25 cellular contexts compared by ENCODE assay signal in the genomic region with DNA sequence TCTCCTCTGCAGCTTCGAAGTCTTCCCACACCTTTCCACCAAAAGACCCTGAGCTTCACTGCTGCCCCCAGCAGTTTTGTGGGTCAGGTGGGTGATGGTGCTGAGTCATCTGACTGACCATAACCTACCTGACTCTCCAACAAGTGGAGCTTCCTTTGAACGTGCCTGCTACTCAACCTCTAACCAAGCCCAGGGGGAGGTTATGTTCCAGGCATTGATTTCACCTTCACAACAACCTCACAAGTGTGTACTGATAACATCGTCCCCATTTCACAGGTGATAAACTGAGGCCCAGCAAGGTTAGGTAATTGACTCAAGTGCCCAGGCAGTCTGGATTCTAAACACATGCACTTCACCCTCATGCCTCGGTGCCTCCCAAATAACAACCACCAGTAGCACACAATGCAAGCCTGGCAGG.
DNase-seq lines count a peak whose midpoint lies in the region; ATAC-seq, FAIRE-seq and TF ChIP-seq lines count a peak whose summit lies in the region.
"Had no signal": no experiment of that assay in that cellular context is flagged by ENCODE, and none has a peak within 500 bp of the region (broad histone marks: within the 10 kb centered on the region; RNA-seq: fewer than 3 reads in every experiment).

No MANE protein-coding gene starts in this region.

- H3K9me2 ChIP-seq in PC-9 (ENCODE audit: insufficient read depth), result no peaks in the 10 kb centered on the region

- TF ChIP-seq CTCF in C4-2B (conservative IDR thresholded peaks at IDR 0.05), result no peak
- TF ChIP-seq CTCF in PC-9 (conservative IDR thresholded peaks at IDR 0.05), result no peak
- no peak for TF ChIP-seq CTCF in K562 (IDR thresholded peaks at IDR 0.05 in 2 of 3, conservative IDR thresholded peaks at IDR 0.05 in 1 of 3; ENCODE audit: insufficient read depth in 2 of 3, low read depth in 1 of 3, low read length in 3 of 3)
- no peak for TF ChIP-seq CTCF in progenitor cell of endocrine pancreas (IDR thresholded peaks at IDR 0.05; ENCODE audit: unreplicated experiment)
- TF ChIP-seq CTCF in gastroesophageal sphincter (IDR thresholded peaks at IDR 0.05), result no peak

- TF ChIP-seq RAD21 in K562 (CRISPR knock-in tag; conservative IDR thresholded peaks at IDR 0.05 in 1 of 2, IDR thresholded peaks at IDR 0.05 in 1 of 2), result no peak

- no peak for FAIRE-seq in K562 (lab: Jason Lieb, UNC)
- FAIRE-seq: A549, GM12891, GM19239 had no signal

- DNase-seq in PC-9 (peak in 1 of 2 experiments; percentile 61), K562 (ENCODE audit: extremely low read depth in 1 of 4, low spot score in 3 of 4) (no peak), progenitor cell of endocrine pancreas (ENCODE audit: low spot score, unreplicated experiment) (no peak)
- no peak for DNase-seq in activated effector memory CD4-positive, alpha-beta T cell treated with anti-CD3 and anti-CD28 coated beads, Interleukin-2, amount 50 U/mL, for 16 hours
- DNase-seq: AML-193; CD4-positive, alpha-beta memory T cell; COR-L47; GF-D8; HCEC 1CT; MM.1S; NCI-H1694; NCI-H2029 treated with DMSO at 0.1 percent for 48 hours; NCI-H2227 treated with DMSO at 0.1 percent for 48 hours; NCI-H526 treated with DMSO at 0.1 percent for 48 hours; RPMI8226; SIG-M5 had no signal

- H3K79me2 ChIP-seq in PC-9 (ENCODE audit: low read depth) (peaks cover 40% of the 10 kb centered on the region), K562 (ENCODE audit: control insufficient read depth, insufficient read depth, low read length) (no peaks in the 10 kb centered on the region)

- no peak overlapping the region for H2AFZ ChIP-seq in PC-9
- H2AFZ ChIP-seq in K562 (ENCODE audit: low read depth, low read length), result no peak overlapping the region

- no peak overlapping the region for H3K9ac ChIP-seq in K562 (ENCODE audit: insufficient read depth in 1 of 2, low read depth in 2 of 2, low read length in 2 of 2)
- H3K9ac ChIP-seq: BLaER1 treated with 17β-estradiol and CSF1 and Interleukin-3, amounts not matched to agents 10 nM and 100 nM; KMS-11 had no signal

- 56% methylated on average over 4 of the region's 4 CpGs for WGBS in K562 (ENCODE audit: insufficient coverage, low coverage, missing lambda C conversion rate)
- WGBS in gastroesophageal sphincter (ENCODE audit: low coverage in 1 of 2), 2 donors, result 90 to 92% methylated on average over 2 to 4 of the region's 4 CpGs

- ATAC-seq in K562 (no peak), gastroesophageal sphincter (no peak), GM21825 (IDR thresholded peaks at IDR 0.05; ENCODE audit: unreplicated experiment) (no peak)

- H4K20me1 ChIP-seq in PC-9 (ENCODE audit: insufficient read depth) (no peaks in the 10 kb centered on the region), K562 (replicated peaks; ENCODE audit: control insufficient read depth, insufficient read depth, low read length) (peaks cover 14% of the 10 kb centered on the region)

- peaks cover 62% of the 10 kb centered on the region for H3K4me1 ChIP-seq in PC-9 (replicated peaks; ENCODE audit: insufficient read depth)
- H3K4me1 ChIP-seq in K562 (replicated peaks in 1 of 2; ENCODE audit: control insufficient read depth in 2 of 2, insufficient read depth in 2 of 2, low read length in 2 of 2), result peaks cover 0 to 3% of the 10 kb centered on the region in 2 experiments; a peak in 2 of 5 replicates
- peaks cover 0 to 40% (median 8%) of the 10 kb centered on the region in 3 donors for H3K4me1 ChIP-seq in gastroesophageal sphincter
- H3K4me1 ChIP-seq: BLaER1 treated with 17β-estradiol and CSF1 and Interleukin-3, amounts not matched to agents 10 nM and 100 nM had no signal

- peaks cover 47% of the 10 kb centered on the region for H3F3A ChIP-seq in PC-9 (ENCODE audit: insufficient read depth, low read depth)

- in situ Hi-C loops in K562 (cut with MboI), result loop anchor here (5.0 kb wide), 1 partner anchor 112 kb away; no protein-coding TSS in a partner anchor

- TF ChIP-seq POLR2A in K562 (conservative IDR thresholded peaks at IDR 0.05) (no peak), gastroesophageal sphincter (IDR thresholded peaks at IDR 0.05) (no peak)

- no peaks in the 10 kb centered on the region for H3K36me3 ChIP-seq in PC-9 (ENCODE audit: low read depth)
- H3K36me3 ChIP-seq in K562 (ENCODE audit: control insufficient read depth, insufficient read depth, low read length), result peaks cover 22% of the 10 kb centered on the region; the same call in 2 of the 3 replicates
- peaks cover 0 to 25% of the 10 kb centered on the region in 2 donors for H3K36me3 ChIP-seq in gastroesophageal sphincter

- intact Hi-C loops in PC-9 (cut with micrococcal nuclease; ENCODE audit: unreplicated experiment) (no loop called here), K562 (cut with micrococcal nuclease) (no loop called here)

- H3K27me3 ChIP-seq in PC-9 (ENCODE audit: insufficient read depth, low read depth), result no peaks in the 10 kb centered on the region
- no peaks in the 10 kb centered on the region for H3K27me3 ChIP-seq in K562 (ENCODE audit: control insufficient read depth in 2 of 2, insufficient read depth in 2 of 2, low read length in 2 of 2)
- H3K27me3 ChIP-seq in gastroesophageal sphincter, result no peaks in the 10 kb centered on the region
- H3K27me3 ChIP-seq: BLaER1 treated with 17β-estradiol and CSF1 and Interleukin-3, amounts not matched to agents 10 nM and 100 nM had no signal

- H3K27me3 Mint-ChIP-seq in progenitor cell of endocrine pancreas, result no peaks in the 10 kb centered on the region
- H3K27me3 Mint-ChIP-seq: CD4-positive, alpha-beta memory T cell had no signal

- peak overlapping the region; percentile 86 for H3K27ac Mint-ChIP-seq in progenitor cell of endocrine pancreas

- CTCF ChIA-PET in PC-9 (lab: Charles Lee), result no interaction called here
- CTCF ChIA-PET in K562 (lab: Yijun Ruan, JAX; ENCODE audit: low intra/inter-chr PET ratio), result no interaction called here

- H3K4me2 ChIP-seq in PC-9 (peak overlapping the region; percentile 53), K562 (ENCODE audit: insufficient read depth, low read length) (no peak overlapping the region)
- H3K4me2 ChIP-seq: A549; BLaER1 treated with 17β-estradiol and CSF1 and Interleukin-3, amounts not matched to agents 10 nM and 100 nM; KMS-11 had no signal

- no peak overlapping the region for H3K4me3 ChIP-seq in PC-9
- no peak overlapping the region for H3K4me3 ChIP-seq in K562
- H3K4me3 ChIP-seq in gastroesophageal sphincter, result no peak overlapping the region
- H3K4me3 ChIP-seq: A549; BLaER1 treated with 17β-estradiol and CSF1 and Interleukin-3, amounts not matched to agents 10 nM and 100 nM; SK-N-MC had no signal

- no TSS peak for BruUV-seq in PC-9 (replicated peaks; lab: Mats Ljungman, UMichigan)
- BruUV-seq in K562 (replicated peaks; lab: Mats Ljungman, UMichigan), result no TSS peak

- H3K36me3 Mint-ChIP-seq in progenitor cell of endocrine pancreas (ENCODE audit: insufficient read depth), result peaks cover 11% of the 10 kb centered on the region
- H3K36me3 Mint-ChIP-seq: CD4-positive, alpha-beta memory T cell had no signal

- POLR2A ChIA-PET in PC-9 (lab: Charles Lee; ENCODE audit: unreplicated experiment), result no interaction called here
- POLR2A ChIA-PET in K562 (lab: Yijun Ruan, JAX), result interaction anchor here (0.6 to 1.7 kb wide), 3 partner anchors 10 to 1221 kb away, joined by 3 to 8 read pairs (median 4); no protein-coding TSS in a partner anchor

- H3K4me1 Mint-ChIP-seq in progenitor cell of endocrine pancreas (ENCODE audit: low read depth), result peaks cover 40% of the 10 kb centered on the region
- H3K4me1 Mint-ChIP-seq: CD4-positive, alpha-beta memory T cell had no signal

- TF ChIP-seq EP300 in K562 (IDR thresholded peaks at IDR 0.05; ENCODE audit: low read length) (no peak), gastroesophageal sphincter (IDR thresholded peaks at IDR 0.05) (no peak)

- H3K4me3 Mint-ChIP-seq in progenitor cell of endocrine pancreas (ENCODE audit: low read depth), result no peak overlapping the region
- H3K4me3 Mint-ChIP-seq: CD4-positive, alpha-beta memory T cell had no signal

- H3K27ac ChIP-seq in C4-2B (peak overlapping the region; percentile 37), PC-9 (peak overlapping the region; percentile 77), K562 (ENCODE audit: extremely low read depth, low read depth, low read length) (no peak overlapping the region), gastroesophageal sphincter (peak overlapping the region in 1 of 4 donors; percentile 49)
- H3K27ac ChIP-seq: BLaER1 treated with 17β-estradiol and CSF1 and Interleukin-3, amounts not matched to agents 10 nM and 100 nM; KMS-11; SK-N-MC had no signal

- H3K9me3 ChIP-seq in PC-9 (ENCODE audit: insufficient read depth, low read depth) (no peaks in the 10 kb centered on the region), K562 (replicated peaks; ENCODE audit: control insufficient read depth, insufficient read depth, low read depth, low read length) (no peaks in the 10 kb centered on the region), gastroesophageal sphincter (no peaks in the 10 kb centered on the region)
- H3K9me3 ChIP-seq: A549; BLaER1 treated with 17β-estradiol and CSF1 and Interleukin-3, amounts not matched to agents 10 nM and 100 nM had no signal

- peaks cover 9% of the 10 kb centered on the region for H3K9me1 ChIP-seq in K562 (ENCODE audit: control insufficient read depth, insufficient read depth, low read length)

- no peaks in the 10 kb centered on the region for H3K9me3 Mint-ChIP-seq in progenitor cell of endocrine pancreas (ENCODE audit: low read depth)
- H3K9me3 Mint-ChIP-seq: CD4-positive, alpha-beta memory T cell had no signal

TF ChIP-seq in K562, 482 proteins besides CTCF, POLR2A, EP300 and RAD21 (continues in another document):
- TF ChIP-seq, protein P1, sequence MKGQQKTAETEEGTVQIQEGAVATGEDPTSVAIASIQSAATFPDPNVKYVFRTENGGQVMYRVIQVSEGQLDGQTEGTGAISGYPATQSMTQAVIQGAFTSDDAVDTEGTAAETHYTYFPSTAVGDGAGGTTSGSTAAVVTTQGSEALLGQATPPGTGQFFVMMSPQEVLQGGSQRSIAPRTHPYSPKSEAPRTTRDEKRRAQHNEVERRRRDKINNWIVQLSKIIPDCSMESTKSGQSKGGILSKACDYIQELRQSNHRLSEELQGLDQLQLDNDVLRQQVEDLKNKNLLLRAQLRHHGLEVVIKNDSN (CRISPR knock-in tag; IDR thresholded peaks at IDR 0.05), result peak; percentile 29; the same call in 1 of the 2 replicates
- TF ChIP-seq HDAC2 (IDR thresholded peaks at IDR 0.05) (peak; percentile 38; the same call in 1 of the 2 replicates), KDM1A (IDR thresholded peaks at IDR 0.05) (peak; percentile 52 to 68; a peak in 2 of 4 replicates), CBX1 (IDR thresholded peaks at IDR 0.05; ENCODE audit: low read depth) (peak; percentile 74; the same call in 1 of the 2 replicates), TEAD4 (IDR thresholded peaks at IDR 0.05; ENCODE audit: low read length) (no peak), TEAD4 (CRISPR knock-in tag; IDR thresholded peaks at IDR 0.05; ENCODE audit: borderline replicate concordance) (peak; percentile 55; the same call in 1 of the 2 replicates), SMARCA5 (IDR thresholded peaks at IDR 0.05) (0 out of 2 replicates have a peak, but pooled peaks have one; percentile 15), TAF7 (tag; IDR thresholded peaks at IDR 0.05) (no peak), FOXA3 (CRISPR knock-in tag; conservative IDR thresholded peaks at IDR 0.05 in 1 of 2, IDR thresholded peaks at IDR 0.05 in 1 of 2) (no peak), MAFG (tag; conservative IDR thresholded peaks at IDR 0.05) (0 out of 2 replicates have a peak, but pooled peaks have one; percentile 17)
